11 cellular contexts compared by ENCODE assay signal in the genomic region with DNA sequence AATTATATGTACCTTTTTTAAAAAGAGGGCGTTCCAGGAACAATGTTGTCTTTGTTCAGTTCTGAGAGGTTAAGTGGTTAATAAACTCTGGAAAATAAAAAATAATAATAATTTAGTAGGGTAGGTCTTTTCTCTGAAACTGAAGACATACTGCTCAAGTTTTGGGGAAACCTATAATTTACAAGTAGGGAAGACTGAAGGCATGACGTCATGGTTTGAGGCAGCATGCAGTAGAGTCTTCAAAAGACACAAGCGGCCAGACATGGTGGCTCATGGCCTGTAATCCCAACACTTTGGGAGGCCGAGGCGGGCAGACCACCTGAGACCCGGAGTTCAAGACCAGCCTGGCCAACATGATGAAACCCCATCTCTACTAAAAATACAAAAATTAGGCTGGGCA.
"Had no signal": no experiment of that assay in that cellular context is flagged by ENCODE, and none has a peak within 500 bp of the region (broad histone marks: within the 10 kb centered on the region; RNA-seq: fewer than 3 reads in every experiment).

No MANE protein-coding gene starts in this region.

- DNase-seq: GM23248, GOT3, H7, H9, HCEC 1CT, HFFc6 had no signal

- H3K9me3 ChIP-seq: HAP-1 had no signal

- FAIRE-seq: H1, H54 had no signal

- H3K9ac ChIP-seq: GM23248 had no signal

- H3K4me3 ChIP-seq: GM23248, GM23338, HAP-1 had no signal

- H3K27ac ChIP-seq: GM23248 had no signal

- ATAC-seq: GM23338, HCT116 had no signal

- H2AFZ ChIP-seq: GM23248, GM23338 had no signal

- H3K4me2 ChIP-seq: GM23338 had no signal
